1 cellular context compared by ENCODE assay signal in genomic region chr12:10362828-10363664, GRCh38.
TF ChIP-seq lines count a peak whose summit lies in the region.

No MANE protein-coding gene starts in this region.

TF ChIP-seq in HEK293, 187 proteins besides CTCF, POLR2A, EP300 and RAD21 (continued from another document and continues in another):
- no peak for TF ChIP-seq PRDM4 (tag by site-specific recombination; IDR thresholded peaks at IDR 0.05)
- peak; percentile 81 for TF ChIP-seq IKZF3 (tag by site-specific recombination; IDR thresholded peaks at IDR 0.05)
- TF ChIP-seq ZBTB11 (tag by site-specific recombination; conservative IDR thresholded peaks at IDR 0.05; ENCODE audit: low read depth): no peak
- TF ChIP-seq ZNF660 (tag by site-specific recombination; IDR thresholded peaks at IDR 0.05): no peak
- TF ChIP-seq ZSCAN16 (tag by site-specific recombination; IDR thresholded peaks at IDR 0.05): no peak
- no peak for TF ChIP-seq ZBTB21 (tag by site-specific recombination; IDR thresholded peaks at IDR 0.05)
- TF ChIP-seq ZNF350 (tag by site-specific recombination; IDR thresholded peaks at IDR 0.05): no peak
- TF ChIP-seq ZNF664 (tag by site-specific recombination; IDR thresholded peaks at IDR 0.05): no peak
- no peak for TF ChIP-seq ZSCAN5A (tag by site-specific recombination; IDR thresholded peaks at IDR 0.05)
- no peak for TF ChIP-seq ZNF530 (tag by site-specific recombination; IDR thresholded peaks at IDR 0.05; ENCODE audit: low read depth)
- TF ChIP-seq ZNF544 (tag by site-specific recombination; IDR thresholded peaks at IDR 0.05): no peak
- TF ChIP-seq ZNF677 (tag by site-specific recombination; IDR thresholded peaks at IDR 0.05): no peak
- no peak for TF ChIP-seq ZNF529 (tag by site-specific recombination; IDR thresholded peaks at IDR 0.05; ENCODE audit: insufficient replicate concordance)
- TF ChIP-seq ZNF174 (tag by site-specific recombination; IDR thresholded peaks at IDR 0.05): no peak
- TF ChIP-seq ZFP69B (tag by site-specific recombination; IDR thresholded peaks at IDR 0.05): no peak
- TF ChIP-seq ZSCAN30 (tag by site-specific recombination; IDR thresholded peaks at IDR 0.05): no peak
- TF ChIP-seq KLF16 (tag by site-specific recombination; IDR thresholded peaks at IDR 0.05): no peak
- TF ChIP-seq TSHZ1 (tag by site-specific recombination; IDR thresholded peaks at IDR 0.05; ENCODE audit: borderline replicate concordance): no peak
- no peak for TF ChIP-seq HOXC10 (CRISPR knock-in tag; IDR thresholded peaks at IDR 0.05)
- TF ChIP-seq EGR2 (tag by site-specific recombination; IDR thresholded peaks at IDR 0.05; ENCODE audit: low read depth): no peak
- no peak for TF ChIP-seq ZNF768 (tag by site-specific recombination; IDR thresholded peaks at IDR 0.05)
- peak; percentile 76; the same call in 1 of the 2 replicates for TF ChIP-seq MZF1 (tag by site-specific recombination; IDR thresholded peaks at IDR 0.05; ENCODE audit: borderline replicate concordance)
- TF ChIP-seq WT1 (tag by site-specific recombination; IDR thresholded peaks at IDR 0.05): no peak
- TF ChIP-seq ZNF549 (tag by site-specific recombination; IDR thresholded peaks at IDR 0.05): no peak
- TF ChIP-seq ZNF10 (tag by site-specific recombination; IDR thresholded peaks at IDR 0.05): no peak
- no peak for TF ChIP-seq SP2 (tag by site-specific recombination; IDR thresholded peaks at IDR 0.05)
- TF ChIP-seq MEIS1 (CRISPR knock-in tag; IDR thresholded peaks at IDR 0.05; ENCODE audit: borderline replicate concordance): no peak
- TF ChIP-seq ZNF510 (tag by site-specific recombination; IDR thresholded peaks at IDR 0.05; ENCODE audit: insufficient replicate concordance): no peak
- TF ChIP-seq ZNF473 (tag by site-specific recombination; IDR thresholded peaks at IDR 0.05): no peak
- TF ChIP-seq ZNF214 (tag by site-specific recombination; IDR thresholded peaks at IDR 0.05; ENCODE audit: borderline replicate concordance): no peak
- TF ChIP-seq ZNF132 (tag by site-specific recombination; IDR thresholded peaks at IDR 0.05; ENCODE audit: borderline replicate concordance): no peak
- TF ChIP-seq ZNF600 (tag by site-specific recombination; IDR thresholded peaks at IDR 0.05): no peak
- no peak for TF ChIP-seq REST (tag by site-specific recombination; IDR thresholded peaks at IDR 0.05)
- no peak for TF ChIP-seq ZNF785 (tag by site-specific recombination; IDR thresholded peaks at IDR 0.05)
- TF ChIP-seq ZNF488 (tag by site-specific recombination; IDR thresholded peaks at IDR 0.05): no peak
- peak; percentile 95 for TF ChIP-seq PRDM10 (tag by site-specific recombination; IDR thresholded peaks at IDR 0.05)
- no peak for TF ChIP-seq ZNF837 (tag by site-specific recombination; IDR thresholded peaks at IDR 0.05)
- TF ChIP-seq BCL11B (tag by site-specific recombination; IDR thresholded peaks at IDR 0.05; ENCODE audit: low read depth): no peak
- no peak for TF ChIP-seq PBX3 (CRISPR knock-in tag; IDR thresholded peaks at IDR 0.05)
- 0 out of 2 replicates have a peak, but pooled peaks have one; percentile 21 for TF ChIP-seq KLF8 (tag by site-specific recombination; IDR thresholded peaks at IDR 0.05)
- no peak for TF ChIP-seq ZBTB7A (tag by site-specific recombination; IDR thresholded peaks at IDR 0.05; ENCODE audit: low read depth)
- no peak for TF ChIP-seq ZNF621 (tag by site-specific recombination; IDR thresholded peaks at IDR 0.05)
- TF ChIP-seq GLIS1 (tag by site-specific recombination; IDR thresholded peaks at IDR 0.05): no peak
- TF ChIP-seq ZBTB8A (tag by site-specific recombination; IDR thresholded peaks at IDR 0.05): peak; percentile 27; the same call in 1 of the 2 replicates
- TF ChIP-seq ZNF404 (tag by site-specific recombination; IDR thresholded peaks at IDR 0.05): no peak
- peak; percentile 35; the same call in 1 of the 2 replicates for TF ChIP-seq TCF7L2 (IDR thresholded peaks at IDR 0.05; ENCODE audit: borderline replicate concordance, low read depth, low read length)
